20 cellular contexts compared by ENCODE assay signal in the genomic region with DNA sequence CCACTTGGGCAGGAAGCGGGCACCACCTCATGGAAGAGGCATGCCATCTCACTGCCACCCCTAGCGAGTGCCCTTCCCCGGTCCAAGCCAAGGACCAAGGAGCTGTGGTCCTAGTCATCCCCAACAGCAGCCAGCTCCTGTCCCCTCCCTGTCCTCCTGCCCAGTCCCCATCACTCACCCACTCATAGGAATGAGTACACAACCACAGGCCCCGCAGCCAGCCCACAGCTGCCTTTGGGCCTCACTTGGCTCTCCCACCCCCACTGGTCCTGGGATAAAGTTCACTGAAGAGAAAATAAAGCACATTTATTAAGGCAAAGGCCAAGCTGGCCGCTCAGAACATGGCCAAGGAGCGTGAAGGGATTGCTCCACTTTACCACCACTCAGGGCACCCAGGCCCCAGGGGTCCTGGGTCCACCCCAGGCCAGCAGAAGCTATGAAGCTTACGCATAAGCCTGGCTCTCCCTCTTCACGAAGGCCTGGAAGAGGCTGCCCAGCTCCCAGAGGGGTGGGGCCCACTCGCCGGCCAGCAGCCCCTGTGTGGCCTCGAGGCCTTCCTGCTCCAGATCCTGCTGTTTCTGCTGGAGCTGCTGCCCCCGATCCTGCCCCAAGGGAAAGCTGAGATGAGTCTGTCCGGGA. TPM values are rescaled to one million over a fixed set of nuclear protein-coding genes. Genes with fewer than 3 reads are reported as not detected.
DNase-seq lines count a peak whose midpoint lies in the region; ATAC-seq and TF ChIP-seq lines count a peak whose summit lies in the region.
"Had no signal": no experiment of that assay in that cellular context is flagged by ENCODE, and none has a peak within 500 bp of the region (broad histone marks: within the 10 kb centered on the region; RNA-seq: fewer than 3 reads in every experiment).

No MANE protein-coding gene starts in this region.

- H3K79me2 ChIP-seq in ACC112 (ENCODE audit: control insufficient read depth, insufficient read depth, low read length, unreplicated experiment), result no peaks in the 10 kb centered on the region

- H3K4me1 Mint-ChIP-seq in neural crest cell, result peaks cover 25% of the 10 kb centered on the region

- H2AFZ ChIP-seq in ACC112 (ENCODE audit: low read length, unreplicated experiment), result no peak overlapping the region

- H3K4me3 ChIP-seq in ACC112 (ENCODE audit: low read depth, low read length) (no peak overlapping the region), adipocyte (ENCODE audit: low read length) (peak overlapping the region; percentile 80)
- H3K4me3 ChIP-seq: lung had no signal

- peak overlapping the region; percentile 4; the same call in 1 of the 2 replicates for H3K27ac ChIP-seq in ACC112 (ENCODE audit: low read depth, low read length)

- no peak for TF ChIP-seq CTCF in neural crest cell (conservative IDR thresholded peaks at IDR 0.05)

- peak; percentile 55 for DNase-seq in H4 (ENCODE audit: low spot score)
- DNase-seq in adipocyte (ENCODE audit: low read depth), result no peak
- DNase-seq in neural crest cell (ENCODE audit: low read depth, low spot score), result no peak
- no peak for DNase-seq in NCI-H2196 (lab: John Stamatoyannopoulos, UW; ENCODE audit: unreplicated experiment)
- DNase-seq in foreskin melanocyte, result no peak
- no peak for DNase-seq in NCI-H524 treated with DMSO at 0.1 percent for 48 hours (lab: John Stamatoyannopoulos, UW)
- DNase-seq: activated CD4-positive, alpha-beta T cell treated with anti-CD3 and anti-CD28 coated beads for 48 hours; activated T-cell treated with anti-CD3 and anti-CD28 coated beads for 4 hours; Calu3; effector memory CD8-positive, alpha-beta T cell; natural killer cell; SK-N-SH; stimulated activated CD4-positive, alpha-beta T cell treated with anti-CD3 and anti-CD28 coated beads, Interleukin-1b, Interleukin-23, amount 100 ng/mL, for 48 hours; substantia nigra had no signal

- no peak for ATAC-seq in esophagus mucosa
- ATAC-seq: effector memory CD8-positive, alpha-beta T cell; natural killer cell had no signal

- H3K27me3 Mint-ChIP-seq in neural crest cell (ENCODE audit: low read depth), result peaks cover 3% of the 10 kb centered on the region
- H3K27me3 Mint-ChIP-seq: activated naive CD8-positive, alpha-beta T cell; central memory CD8-positive, alpha-beta T cell; effector memory CD8-positive, alpha-beta T cell had no signal

- H3K9ac ChIP-seq in adipocyte (ENCODE audit: low read length), result peak overlapping the region; percentile 94
- H3K9ac ChIP-seq: SK-N-SH had no signal

- H3K4me3 Mint-ChIP-seq in neural crest cell, result peak overlapping the region; percentile 55
- H3K4me3 Mint-ChIP-seq: activated naive CD8-positive, alpha-beta T cell; central memory CD8-positive, alpha-beta T cell; effector memory CD8-positive, alpha-beta T cell; natural killer cell had no signal

- no peaks in the 10 kb centered on the region for H3K9me3 Mint-ChIP-seq in neural crest cell
- H3K9me3 Mint-ChIP-seq: central memory CD8-positive, alpha-beta T cell; effector memory CD8-positive, alpha-beta T cell; natural killer cell had no signal

- H3K36me3 ChIP-seq in ACC112 (ENCODE audit: insufficient read depth, low read length), result no peaks in the 10 kb centered on the region; the same call in 1 of the 2 replicates
- H3K36me3 ChIP-seq in adipocyte (ENCODE audit: control insufficient read depth, insufficient read depth, low read length, severe bottlenecking), result peaks cover 27% of the 10 kb centered on the region

- peak overlapping the region; percentile 57 for H3K27ac Mint-ChIP-seq in neural crest cell (ENCODE audit: unreplicated experiment)
- H3K27ac Mint-ChIP-seq: activated naive CD8-positive, alpha-beta T cell; effector memory CD8-positive, alpha-beta T cell had no signal

- H3K4me1 ChIP-seq in ACC112 (ENCODE audit: control insufficient read depth, insufficient read depth, low read length, unreplicated experiment), result peaks cover 15% of the 10 kb centered on the region
- peaks cover 52% of the 10 kb centered on the region for H3K4me1 ChIP-seq in adipocyte (ENCODE audit: control insufficient read depth, insufficient read depth, low read length)

- no peaks in the 10 kb centered on the region for H3K27me3 ChIP-seq in ACC112 (ENCODE audit: insufficient read depth, low read length)
- H3K27me3 ChIP-seq in adipocyte (replicated peaks; ENCODE audit: control insufficient read depth, insufficient read depth, low read length), result no peaks in the 10 kb centered on the region

- H3K36me3 Mint-ChIP-seq in neural crest cell (ENCODE audit: low read depth), result no peaks in the 10 kb centered on the region
- H3K36me3 Mint-ChIP-seq: activated naive CD8-positive, alpha-beta T cell; natural killer cell had no signal

- H3K9me3 ChIP-seq in adipocyte (ENCODE audit: control insufficient read depth, low read length), result no peaks in the 10 kb centered on the region
- H3K9me3 ChIP-seq: SK-N-SH had no signal

RNA-seq across cellular contexts. Expression of gene SCRN2, which starts 3.6 kb away (rescaled TPM):
- total RNA-seq in H4 (2014; rRNA removed; shearing (Covaris generic)), result 21.0 and 21.9 TPM in 2 replicates
- total RNA-seq in neural crest cell, result 32.7 and 37.8 TPM in 2 replicates
- total RNA-seq in esophagus mucosa, result 21.2 TPM

RNA-seq across cellular contexts. Expression of gene LRRC46, which starts 6.0 kb away (rescaled TPM):
- total RNA-seq in H4 (2014; rRNA removed; shearing (Covaris generic)), result 0.27 and 0.35 TPM in 2 replicates
- total RNA-seq in neural crest cell (0.84 and 1.4 TPM in 2 replicates), esophagus mucosa (0.28 TPM)
- total RNA-seq: H1 had no signal

RNA-seq across cellular contexts. Expression of gene MRPL10, which starts 6.2 kb away (rescaled TPM):
- 54.8 and 69.1 TPM in 2 replicates for total RNA-seq in H4 (2014; rRNA removed; shearing (Covaris generic))
- 50.0 and 55.3 TPM in 2 replicates for total RNA-seq in neural crest cell
- total RNA-seq in esophagus mucosa, result 26.7 TPM

RNA-seq across cellular contexts. Expression of gene SP6, which starts 13.4 kb away (rescaled TPM):
- total RNA-seq in H4 (2014; rRNA removed; shearing (Covaris generic)), result 0.14 and 0.21 TPM in 2 replicates
- 0.16 and 0.25 TPM in 2 replicates for total RNA-seq in neural crest cell
- total RNA-seq in esophagus mucosa, result 5.9 TPM

RNA-seq across cellular contexts. Expression of gene OSBPL7, which starts 15.9 kb away (rescaled TPM):
- total RNA-seq in H4 (2014; rRNA removed; shearing (Covaris generic)), result 1.9 and 4.4 TPM in 2 replicates
- total RNA-seq in neural crest cell, result 14.3 and 14.6 TPM in 2 replicates
- total RNA-seq in esophagus mucosa, result 1.8 TPM
